ENCODE assay signal across 11 cellular contexts in genomic region chr10:93383562-93383981, GRCh38.
A peak's percentile ranks its signal among the peaks of the same experiment; 100 is the strongest.
DNase-seq lines count a peak whose midpoint lies in the region; ATAC-seq and TF ChIP-seq lines count a peak whose summit lies in the region.
"Had no signal": no experiment of that assay in that cellular context is flagged by ENCODE, and none has a peak within 500 bp of the region (broad histone marks: within the 10 kb centered on the region; RNA-seq: fewer than 3 reads in every experiment).

No MANE protein-coding gene starts in this region.

- H3K27ac ChIP-seq in subcutaneous abdominal adipose tissue (ENCODE audit: low read depth, low read length), result peak overlapping the region; percentile 24

- ATAC-seq in WTC11 (peak; percentile 60), HG03354 (IDR thresholded peaks at IDR 0.05; ENCODE audit: poor library complexity, severe bottlenecking, unreplicated experiment) (no peak)

- H3K9me3 ChIP-seq in subcutaneous abdominal adipose tissue (ENCODE audit: control insufficient read depth in 5 of 5, low read length in 5 of 5), result no peaks in the 10 kb centered on the region

- peaks cover 21% of the 10 kb centered on the region for H3K4me1 Mint-ChIP-seq in WTC11
- peaks cover 16% of the 10 kb centered on the region for H3K4me1 Mint-ChIP-seq in glutamatergic neuron (ENCODE audit: low read depth, unreplicated experiment)

- H3K4me1 ChIP-seq in subcutaneous abdominal adipose tissue (ENCODE audit: control insufficient read depth in 5 of 5, insufficient read depth in 5 of 5, low read length in 5 of 5), result peaks cover 2 to 31% (median 16%) of the 10 kb centered on the region in 5 donors

- H3K4me3 Mint-ChIP-seq in WTC11 (no peak overlapping the region), glutamatergic neuron (ENCODE audit: unreplicated experiment) (peak overlapping the region; percentile 42)
- H3K4me3 Mint-ChIP-seq: activated B cell treated with CpG ODN at 0.5 μM for 24 hours, type B pancreatic cell had no signal

- H3K36me3 Mint-ChIP-seq in WTC11 (no peaks in the 10 kb centered on the region), glutamatergic neuron (ENCODE audit: unreplicated experiment) (no peaks in the 10 kb centered on the region)

- POLR2A ChIA-PET in WTC11 (lab: Charles Lee), result interaction anchor here (1.2 kb wide), 1 partner anchor 99 kb away, joined by 3 read pairs; the partner anchor contains the start of gene MYOF

- H3K9me3 Mint-ChIP-seq in WTC11, result no peaks in the 10 kb centered on the region
- no peaks in the 10 kb centered on the region for H3K9me3 Mint-ChIP-seq in glutamatergic neuron (ENCODE audit: unreplicated experiment)
- H3K9me3 Mint-ChIP-seq: activated B cell treated with CpG ODN at 0.5 μM for 24 hours, type B pancreatic cell had no signal

- no peak overlapping the region for H3K27ac Mint-ChIP-seq in WTC11
- no peak overlapping the region for H3K27ac Mint-ChIP-seq in glutamatergic neuron (ENCODE audit: unreplicated experiment)
- H3K27ac Mint-ChIP-seq: activated B cell treated with CpG ODN at 0.5 μM for 24 hours, type B pancreatic cell had no signal

- no peaks in the 10 kb centered on the region for H3K27me3 ChIP-seq in subcutaneous abdominal adipose tissue (ENCODE audit: control insufficient read depth in 5 of 5, insufficient read depth in 4 of 5, low read length in 5 of 5)

- H3K27me3 Mint-ChIP-seq in WTC11 (ENCODE audit: low read depth), result no peaks in the 10 kb centered on the region; the same call in 1 of the 2 replicates
- H3K27me3 Mint-ChIP-seq in glutamatergic neuron (ENCODE audit: unreplicated experiment), result peaks cover 2% of the 10 kb centered on the region
- H3K27me3 Mint-ChIP-seq: activated B cell treated with CpG ODN at 0.5 μM for 24 hours, type B pancreatic cell had no signal

- no peak overlapping the region for H3K9ac ChIP-seq in subcutaneous abdominal adipose tissue (ENCODE audit: low read length in 5 of 5)

- H3K4me3 ChIP-seq in subcutaneous abdominal adipose tissue (ENCODE audit: low read depth in 1 of 5, low read length in 5 of 5), result no peak overlapping the region

- peaks cover 12 to 67% (median 42%) of the 10 kb centered on the region in 5 donors for H3K36me3 ChIP-seq in subcutaneous abdominal adipose tissue (ENCODE audit: control insufficient read depth in 5 of 5, insufficient read depth in 5 of 5, low read length in 5 of 5)

- TF ChIP-seq CTCF in WTC11 (IDR thresholded peaks at IDR 0.05), result no peak
- TF ChIP-seq CTCF in glutamatergic neuron (IDR thresholded peaks at IDR 0.05; ENCODE audit: partially characterized antibody, unreplicated experiment), result no peak

- DNase-seq in H4 (ENCODE audit: low spot score), result peak; percentile 48
- DNase-seq in WTC11 (ENCODE audit: low spot score), result no peak
- DNase-seq in glutamatergic neuron, result no peak
- DNase-seq in activated CD4-positive, CD25-positive, alpha-beta regulatory T cell (lab: John Stamatoyannopoulos, UW), result no peak
- no peak for DNase-seq in stimulated activated naive CD4-positive, alpha-beta T cell treated with Interleukin-2 at 50 U/mL for 16 hours (lab: John Stamatoyannopoulos, UW)
- no peak for DNase-seq in T-helper 1 cell
- DNase-seq: activated B cell treated with CpG ODN at 0.5 μM for 24 hours, amygdala had no signal

- CTCF ChIA-PET in WTC11 (lab: Charles Lee), result interaction anchor here (1.1 to 3.0 kb wide), 3 partner anchors 99 to 152 kb away, joined by 4 to 29 read pairs (median 5); partner anchors contain the start of gene MYOF

TF ChIP-seq in WTC11, 78 proteins besides CTCF, POLR2A, EP300 and RAD21:
- TF ChIP-seq NFE2L1 (CRISPR knock-in tag; IDR thresholded peaks at IDR 0.05), result no peak
- TF ChIP-seq ZBTB21 (CRISPR knock-in tag; IDR thresholded peaks at IDR 0.05; ENCODE audit: borderline replicate concordance), result no peak
- no peak for TF ChIP-seq FOXJ3 (CRISPR knock-in tag; IDR thresholded peaks at IDR 0.05; ENCODE audit: borderline replicate concordance)
- no peak for TF ChIP-seq USF2 (CRISPR knock-in tag; IDR thresholded peaks at IDR 0.05)
- no peak for TF ChIP-seq E2F1 (CRISPR knock-in tag; IDR thresholded peaks at IDR 0.05)
- no peak for TF ChIP-seq ZSCAN18 (CRISPR knock-in tag; IDR thresholded peaks at IDR 0.05)
- TF ChIP-seq ZNF281 (CRISPR knock-in tag; IDR thresholded peaks at IDR 0.05), result no peak
- TF ChIP-seq ZNF263 (CRISPR knock-in tag; IDR thresholded peaks at IDR 0.05; ENCODE audit: low read depth), result no peak
- no peak for TF ChIP-seq NR1H2 (CRISPR knock-in tag; IDR thresholded peaks at IDR 0.05)
- TF ChIP-seq TP53 (CRISPR knock-in tag; IDR thresholded peaks at IDR 0.05), result no peak
- TF ChIP-seq KAT7 (CRISPR knock-in tag; IDR thresholded peaks at IDR 0.05; ENCODE audit: borderline replicate concordance), result no peak
- TF ChIP-seq CREB1 (CRISPR knock-in tag; IDR thresholded peaks at IDR 0.05), result no peak
- no peak for TF ChIP-seq RELA (CRISPR knock-in tag; IDR thresholded peaks at IDR 0.05; ENCODE audit: borderline replicate concordance)
- TF ChIP-seq ZNF416 (CRISPR knock-in tag; IDR thresholded peaks at IDR 0.05), result no peak
- no peak for TF ChIP-seq ZNF138 (CRISPR knock-in tag; conservative IDR thresholded peaks at IDR 0.05)
- no peak for TF ChIP-seq PRRX2 (CRISPR knock-in tag; IDR thresholded peaks at IDR 0.05)
TF ChIP-seq in WTC11: peak in this region for 0.
